ENCODE assay signal across 1 cellular context in the genomic region with DNA sequence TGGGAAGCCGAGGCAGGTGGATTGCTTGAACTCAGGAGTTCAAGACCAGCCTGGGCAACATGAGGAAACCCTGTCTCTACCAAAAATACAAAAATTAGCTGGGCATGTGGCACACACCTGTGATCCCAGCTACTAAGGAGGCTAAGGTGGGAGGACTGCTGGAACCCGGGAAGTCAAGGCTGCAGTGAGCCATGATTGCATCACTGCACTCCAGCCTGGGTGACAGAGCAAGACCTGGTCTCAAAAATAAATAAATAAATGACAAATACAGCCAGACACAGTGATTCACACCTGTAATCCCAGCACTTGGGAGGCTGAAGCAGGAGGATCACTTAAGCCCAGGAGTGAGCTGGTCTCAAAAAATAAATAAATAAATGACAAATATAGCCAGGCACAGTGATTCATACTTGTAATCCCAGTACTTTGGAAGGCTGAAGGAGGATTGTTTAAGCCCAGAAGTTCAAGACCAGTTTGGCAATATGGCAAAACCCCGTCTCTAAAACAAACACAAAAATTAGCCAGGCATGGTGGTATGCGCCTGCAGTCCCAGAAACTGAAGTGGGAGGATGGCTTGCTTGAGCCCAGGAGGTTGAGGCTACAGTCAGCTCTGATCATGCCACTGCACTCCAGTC.
TF ChIP-seq lines count a peak whose summit lies in the region.

No MANE protein-coding gene starts in this region.

TF ChIP-seq in A549, 52 proteins besides CTCF, POLR2A, EP300 and RAD21 (continued from another document):
- TF ChIP-seq, protein P1, sequence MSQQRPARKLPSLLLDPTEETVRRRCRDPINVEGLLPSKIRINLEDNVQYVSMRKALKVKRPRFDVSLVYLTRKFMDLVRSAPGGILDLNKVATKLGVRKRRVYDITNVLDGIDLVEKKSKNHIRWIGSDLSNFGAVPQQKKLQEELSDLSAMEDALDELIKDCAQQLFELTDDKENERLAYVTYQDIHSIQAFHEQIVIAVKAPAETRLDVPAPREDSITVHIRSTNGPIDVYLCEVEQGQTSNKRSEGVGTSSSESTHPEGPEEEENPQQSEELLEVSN (IDR thresholded peaks at IDR 0.05; ENCODE audit: borderline replicate concordance, low read depth): no peak
- TF ChIP-seq HOXA7 (CRISPR knock-in tag; IDR thresholded peaks at IDR 0.05) (no peak), KDM1A (IDR thresholded peaks at IDR 0.05; ENCODE audit: low read depth) (no peak), FOSB (CRISPR knock-in tag; IDR thresholded peaks at IDR 0.05) (no peak), ZC3H11A (IDR thresholded peaks at IDR 0.05) (peak; percentile 32), RARB (CRISPR knock-in tag; IDR thresholded peaks at IDR 0.05) (no peak), CEBPB (IDR thresholded peaks at IDR 0.05) (peak; percentile 31 to 77; a peak in 3 of 4 replicates), FOSL2 (IDR thresholded peaks at IDR 0.05) (no peak), FOSL2 (CRISPR knock-in tag; IDR thresholded peaks at IDR 0.05) (0 out of 2 replicates have a peak, but pooled peaks have one; percentile 25), PHF8 (IDR thresholded peaks at IDR 0.05; ENCODE audit: borderline replicate concordance, low read depth) (no peak), SREBF2 (IDR thresholded peaks at IDR 0.05) (no peak), JUN (IDR thresholded peaks at IDR 0.05) (peak in 1 of 2 experiments; percentile 36; a peak in 1 of 5 replicates), POLR2AphosphoS2 (conservative IDR thresholded peaks at IDR 0.05; ENCODE audit: low read length) (no peak), JUNB (IDR thresholded peaks at IDR 0.05) (peak; percentile 67)
- TF ChIP-seq, protein P2, sequence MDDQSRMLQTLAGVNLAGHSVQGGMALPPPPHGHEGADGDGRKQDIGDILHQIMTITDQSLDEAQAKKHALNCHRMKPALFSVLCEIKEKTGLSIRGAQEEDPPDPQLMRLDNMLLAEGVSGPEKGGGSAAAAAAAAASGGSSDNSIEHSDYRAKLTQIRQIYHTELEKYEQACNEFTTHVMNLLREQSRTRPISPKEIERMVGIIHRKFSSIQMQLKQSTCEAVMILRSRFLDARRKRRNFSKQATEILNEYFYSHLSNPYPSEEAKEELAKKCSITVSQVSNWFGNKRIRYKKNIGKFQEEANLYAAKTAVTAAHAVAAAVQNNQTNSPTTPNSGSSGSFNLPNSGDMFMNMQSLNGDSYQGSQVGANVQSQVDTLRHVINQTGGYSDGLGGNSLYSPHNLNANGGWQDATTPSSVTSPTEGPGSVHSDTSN (IDR thresholded peaks at IDR 0.05): no peak
